1 cellular context compared by ENCODE assay signal in the genomic region with DNA sequence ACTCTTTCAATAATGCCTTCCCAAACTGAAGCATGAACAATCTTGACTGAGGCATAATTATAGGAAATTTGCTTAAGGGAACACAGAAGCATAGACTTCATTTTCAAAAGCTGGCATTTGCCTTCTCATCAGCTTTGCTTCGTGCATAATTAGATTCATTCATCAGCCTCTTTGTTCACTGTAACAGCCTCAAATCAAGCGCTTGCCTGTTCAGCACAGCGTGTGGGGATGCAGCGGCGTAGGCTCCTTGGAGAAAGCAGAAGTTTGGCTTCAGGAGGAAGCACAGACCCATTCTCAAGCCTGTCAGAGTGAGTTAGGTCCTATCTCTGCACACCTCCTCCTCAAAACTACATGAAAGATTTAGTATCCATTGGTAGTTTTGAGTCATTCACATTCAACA.
TF ChIP-seq lines count a peak whose summit lies in the region.

No MANE protein-coding gene starts in this region.

TF ChIP-seq in WTC11, 78 proteins besides CTCF, POLR2A, EP300 and RAD21 (continued from another document):
- TF ChIP-seq NR2C2 (CRISPR knock-in tag; IDR thresholded peaks at IDR 0.05) (no peak), MXD4 (CRISPR knock-in tag; IDR thresholded peaks at IDR 0.05; ENCODE audit: borderline replicate concordance) (no peak), NFATC4 (CRISPR knock-in tag; IDR thresholded peaks at IDR 0.05) (no peak)
- TF ChIP-seq, protein P1, sequence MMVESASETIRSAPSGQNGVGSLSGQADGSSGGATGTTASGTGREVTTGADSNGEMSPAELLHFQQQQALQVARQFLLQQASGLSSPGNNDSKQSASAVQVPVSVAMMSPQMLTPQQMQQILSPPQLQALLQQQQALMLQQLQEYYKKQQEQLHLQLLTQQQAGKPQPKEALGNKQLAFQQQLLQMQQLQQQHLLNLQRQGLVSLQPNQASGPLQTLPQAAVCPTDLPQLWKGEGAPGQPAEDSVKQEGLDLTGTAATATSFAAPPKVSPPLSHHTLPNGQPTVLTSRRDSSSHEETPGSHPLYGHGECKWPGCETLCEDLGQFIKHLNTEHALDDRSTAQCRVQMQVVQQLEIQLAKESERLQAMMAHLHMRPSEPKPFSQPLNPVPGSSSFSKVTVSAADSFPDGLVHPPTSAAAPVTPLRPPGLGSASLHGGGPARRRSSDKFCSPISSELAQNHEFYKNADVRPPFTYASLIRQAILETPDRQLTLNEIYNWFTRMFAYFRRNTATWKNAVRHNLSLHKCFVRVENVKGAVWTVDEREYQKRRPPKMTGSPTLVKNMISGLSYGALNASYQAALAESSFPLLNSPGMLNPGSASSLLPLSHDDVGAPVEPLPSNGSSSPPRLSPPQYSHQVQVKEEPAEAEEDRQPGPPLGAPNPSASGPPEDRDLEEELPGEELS (CRISPR knock-in tag; IDR thresholded peaks at IDR 0.05): no peak
